In genomic region chr7:67099406-67099805, GRCh38 we compare ENCODE assay signal across 7 cellular contexts.
DNase-seq lines count a peak whose midpoint lies in the region; ATAC-seq and TF ChIP-seq lines count a peak whose summit lies in the region.
"Not testable (repeated sequence)": the region's sequence is repeated elsewhere in the genome, so short reads cannot be mapped to it uniquely, and the experiment has no call there.

No MANE protein-coding gene starts in this region.

- not testable (repeated sequence) for H2AK5ac ChIP-seq in mesendoderm (ENCODE audit: low read length)

- H3K9me3 ChIP-seq in CD4-positive, CD25-positive, alpha-beta regulatory T cell (ENCODE audit: control insufficient read depth in 2 of 2, low read length in 2 of 2); CD8-positive, alpha-beta T cell (ENCODE audit: low read length); endodermal cell (ENCODE audit: control insufficient read depth, low read length): not testable (repeated sequence)

- H2BK15ac ChIP-seq in mesendoderm (replicated peaks; ENCODE audit: low read depth) = not testable (repeated sequence)

- not testable (repeated sequence) for H3K79me1 ChIP-seq in mesendoderm (ENCODE audit: low read length)

- ATAC-seq in CD4-positive, CD25-positive, alpha-beta regulatory T cell (ENCODE audit: low read depth in 2 of 2); CD8-positive, alpha-beta T cell; activated CD4-positive, alpha-beta T cell treated with anti-CD3 and anti-CD28 coated beads for 36 hours; naive thymus-derived CD8-positive, alpha-beta T cell: not testable (repeated sequence)
- peak; percentile 15 for ATAC-seq in activated T-helper 17 cell treated with anti-CD3 and anti-CD28 coated beads, Interleukin-2, amount 50 U/mL, for 72 hours (replicated peaks)

- not testable (repeated sequence) for H3K18ac ChIP-seq in mesendoderm (ENCODE audit: low read length)

- H3K27me3 ChIP-seq in CD4-positive, CD25-positive, alpha-beta regulatory T cell (ENCODE audit: control insufficient read depth, insufficient read depth, low read length); CD8-positive, alpha-beta T cell (ENCODE audit: insufficient read depth, low read length); endodermal cell (ENCODE audit: control insufficient read depth, insufficient read depth, low read length, poor library complexity, severe bottlenecking); mesendoderm (ENCODE audit: insufficient read depth, low read length, poor library complexity): not testable (repeated sequence)

- not testable (repeated sequence) for TF ChIP-seq CTCF in CD8-positive, alpha-beta T cell (IDR thresholded peaks at IDR 0.05); endodermal cell (conservative IDR thresholded peaks at IDR 0.05)

- not testable (repeated sequence) for H3K9me3 Mint-ChIP-seq in CD4-positive, CD25-positive, alpha-beta regulatory T cell; CD8-positive, alpha-beta T cell; activated T-helper 17 cell treated with anti-CD3 and anti-CD28 coated beads, Interleukin-2, amount 50 U/mL, for 72 hours; endodermal cell; naive thymus-derived CD8-positive, alpha-beta T cell
- peaks cover 11% of the 10 kb centered on the region for H3K9me3 Mint-ChIP-seq in activated CD4-positive, alpha-beta T cell treated with anti-CD3 and anti-CD28 coated beads for 36 hours (ENCODE audit: low read depth)

- 72 to 96% methylated on average over 3 to 5 of the region's 5 CpGs for WGBS in endodermal cell (ENCODE audit: insufficient coverage in 1 of 2, insufficient read length in 1 of 2), 2 experiments
- WGBS in mesendoderm (ENCODE audit: extremely low coverage, insufficient coverage, low lambda C conversion rate) = no CpG with 5 or more reads among the region's 5 CpGs

- H3K9ac ChIP-seq in endodermal cell (ENCODE audit: extremely low read depth, low read length, poor library complexity, severe bottlenecking); mesendoderm (ENCODE audit: low read length): not testable (repeated sequence)

- not testable (repeated sequence) for H3K36me3 ChIP-seq in CD4-positive, CD25-positive, alpha-beta regulatory T cell (ENCODE audit: control insufficient read depth, insufficient read depth, low read length); CD8-positive, alpha-beta T cell (ENCODE audit: insufficient read depth, low read length); endodermal cell (ENCODE audit: control insufficient read depth, insufficient read depth, low read length); mesendoderm (ENCODE audit: control insufficient read depth, insufficient read depth, low read length)

- H2BK120ac ChIP-seq in mesendoderm (ENCODE audit: low read depth, low read length) = not testable (repeated sequence)

- not testable (repeated sequence) for H3K79me2 ChIP-seq in mesendoderm (ENCODE audit: control insufficient read depth, insufficient read depth, low read length)

- not testable (repeated sequence) for H4K5ac ChIP-seq in mesendoderm (ENCODE audit: low read length)

- H3K23ac ChIP-seq in mesendoderm (ENCODE audit: low read length) = not testable (repeated sequence)

- not testable (repeated sequence) for H4K8ac ChIP-seq in mesendoderm (ENCODE audit: low read depth, low read length)

- not testable (repeated sequence) for H3K56ac ChIP-seq in mesendoderm (ENCODE audit: low read length)

- not testable (repeated sequence) for H3K4me3 ChIP-seq in CD4-positive, CD25-positive, alpha-beta regulatory T cell (ENCODE audit: low read depth, low read length); CD8-positive, alpha-beta T cell (ENCODE audit: low read depth, low read length); endodermal cell (ENCODE audit: low read length); mesendoderm (ENCODE audit: low read length)

- peaks cover 0 to 15% (median 6%) of the 10 kb centered on the region in 4 donors for H3K4me1 Mint-ChIP-seq in CD4-positive, CD25-positive, alpha-beta regulatory T cell
- not testable (repeated sequence) for H3K4me1 Mint-ChIP-seq in CD8-positive, alpha-beta T cell (ENCODE audit: low read depth); endodermal cell
- peaks cover 26% of the 10 kb centered on the region for H3K4me1 Mint-ChIP-seq in activated CD4-positive, alpha-beta T cell treated with anti-CD3 and anti-CD28 coated beads for 36 hours
- peaks cover 12% of the 10 kb centered on the region for H3K4me1 Mint-ChIP-seq in activated T-helper 17 cell treated with anti-CD3 and anti-CD28 coated beads, Interleukin-2, amount 50 U/mL, for 72 hours
- peaks cover 3 to 13% (median 5%) of the 10 kb centered on the region in 4 donors for H3K4me1 Mint-ChIP-seq in naive thymus-derived CD8-positive, alpha-beta T cell

- peaks cover 46% of the 10 kb centered on the region for H3K36me3 Mint-ChIP-seq in CD4-positive, CD25-positive, alpha-beta regulatory T cell
- H3K36me3 Mint-ChIP-seq in CD8-positive, alpha-beta T cell = peaks cover 58% of the 10 kb centered on the region
- peaks cover 44% of the 10 kb centered on the region for H3K36me3 Mint-ChIP-seq in activated CD4-positive, alpha-beta T cell treated with anti-CD3 and anti-CD28 coated beads for 36 hours (ENCODE audit: low read depth)
- peaks cover 70% of the 10 kb centered on the region for H3K36me3 Mint-ChIP-seq in activated T-helper 17 cell treated with anti-CD3 and anti-CD28 coated beads, Interleukin-2, amount 50 U/mL, for 72 hours (ENCODE audit: low read depth)
- peaks cover 51% of the 10 kb centered on the region for H3K36me3 Mint-ChIP-seq in endodermal cell (ENCODE audit: low read depth)
- H3K36me3 Mint-ChIP-seq in naive thymus-derived CD8-positive, alpha-beta T cell = peaks cover 0 to 66% (median 18%) of the 10 kb centered on the region in 3 donors

- POLR2A ChIA-PET in CD8-positive, alpha-beta T cell (lab: Charles Lee); activated CD4-positive, alpha-beta T cell treated with anti-CD3 and anti-CD28 coated beads for 36 hours (lab: Charles Lee); naive thymus-derived CD8-positive, alpha-beta T cell (lab: Charles Lee): not testable (repeated sequence)

- H2BK5ac ChIP-seq in mesendoderm (ENCODE audit: low read length) = not testable (repeated sequence)

- H3K4me3 Mint-ChIP-seq in CD4-positive, CD25-positive, alpha-beta regulatory T cell; CD8-positive, alpha-beta T cell; activated CD4-positive, alpha-beta T cell treated with anti-CD3 and anti-CD28 coated beads for 36 hours; activated T-helper 17 cell treated with anti-CD3 and anti-CD28 coated beads, Interleukin-2, amount 50 U/mL, for 72 hours; endodermal cell; naive thymus-derived CD8-positive, alpha-beta T cell: not testable (repeated sequence)

- not testable (repeated sequence) for H3K27ac ChIP-seq in CD4-positive, CD25-positive, alpha-beta regulatory T cell (ENCODE audit: insufficient read depth, low read length, poor library complexity, severe bottlenecking); CD8-positive, alpha-beta T cell (ENCODE audit: low read depth, low read length); endodermal cell (ENCODE audit: low read depth, low read length); mesendoderm (ENCODE audit: low read depth, low read length)

- H3K4me2 ChIP-seq in mesendoderm (ENCODE audit: low read length) = not testable (repeated sequence)

- CTCF ChIA-PET in CD8-positive, alpha-beta T cell (lab: Charles Lee); activated CD4-positive, alpha-beta T cell treated with anti-CD3 and anti-CD28 coated beads for 36 hours (lab: Charles Lee): not testable (repeated sequence)

- intact Hi-C loops in CD8-positive, alpha-beta T cell (cut with DNase I, micrococcal nuclease); activated CD4-positive, alpha-beta T cell treated with anti-CD3 and anti-CD28 coated beads for 36 hours (cut with DNase I, micrococcal nuclease): not testable (repeated sequence)

- H3K4me1 ChIP-seq in CD4-positive, CD25-positive, alpha-beta regulatory T cell (ENCODE audit: control insufficient read depth, insufficient read depth, low read length, poor library complexity, severe bottlenecking); CD8-positive, alpha-beta T cell (ENCODE audit: insufficient read depth, low read length); endodermal cell (ENCODE audit: control insufficient read depth, insufficient read depth, low read length); mesendoderm (ENCODE audit: control insufficient read depth, low read depth, low read length): not testable (repeated sequence)

- H3K27me3 Mint-ChIP-seq in CD4-positive, CD25-positive, alpha-beta regulatory T cell; CD8-positive, alpha-beta T cell (ENCODE audit: low read depth); activated CD4-positive, alpha-beta T cell treated with anti-CD3 and anti-CD28 coated beads for 36 hours; activated T-helper 17 cell treated with anti-CD3 and anti-CD28 coated beads, Interleukin-2, amount 50 U/mL, for 72 hours; endodermal cell (ENCODE audit: insufficient read depth); naive thymus-derived CD8-positive, alpha-beta T cell: not testable (repeated sequence)

- not testable (repeated sequence) for H3K4ac ChIP-seq in mesendoderm (ENCODE audit: low read depth, low read length)

- DNase-seq in CD4-positive, CD25-positive, alpha-beta regulatory T cell; CD8-positive, alpha-beta T cell; activated CD4-positive, alpha-beta T cell treated with anti-CD3 and anti-CD28 coated beads for 36 hours; naive thymus-derived CD8-positive, alpha-beta T cell: not testable (repeated sequence)
- peak; percentile 47 for DNase-seq in endodermal cell
- peak; percentile 70 for DNase-seq in mesendoderm

- peak overlapping the region in 2 of 3 donors; percentile 37 to 52 for H3K27ac Mint-ChIP-seq in CD4-positive, CD25-positive, alpha-beta regulatory T cell
- H3K27ac Mint-ChIP-seq in CD8-positive, alpha-beta T cell = peak overlapping the region; percentile 4
- peak overlapping the region; percentile 35 for H3K27ac Mint-ChIP-seq in activated CD4-positive, alpha-beta T cell treated with anti-CD3 and anti-CD28 coated beads for 36 hours
- H3K27ac Mint-ChIP-seq in activated T-helper 17 cell treated with anti-CD3 and anti-CD28 coated beads, Interleukin-2, amount 50 U/mL, for 72 hours = peak overlapping the region; percentile 17
- not testable (repeated sequence) for H3K27ac Mint-ChIP-seq in endodermal cell
- H3K27ac Mint-ChIP-seq in naive thymus-derived CD8-positive, alpha-beta T cell = peak overlapping the region in 6 of 10 donors; percentile 20 to 72 (median 60)
